Comparison of ENCODE assay signal across 9 cellular contexts in genomic region chr20:26209171-26209941, GRCh38.
DNase-seq lines count a peak whose midpoint lies in the region; ATAC-seq, FAIRE-seq and TF ChIP-seq lines count a peak whose summit lies in the region.
"Had no signal": no experiment of that assay in that cellular context is flagged by ENCODE, and none has a peak within 500 bp of the region (broad histone marks: within the 10 kb centered on the region; RNA-seq: fewer than 3 reads in every experiment).

No MANE protein-coding gene starts in this region.

- no peak overlapping the region for H2BK5ac ChIP-seq in H1 (ENCODE audit: low read depth, low read length)

- H3K79me1 ChIP-seq in H1 (ENCODE audit: low read depth, low read length) = no peaks in the 10 kb centered on the region

- H3K9ac ChIP-seq in ES-I3 (ENCODE audit: low read depth, low read length) = peak overlapping the region; percentile 63; the same call in 1 of the 2 replicates
- H3K9ac ChIP-seq in H1 (replicated peaks in 1 of 4; ENCODE audit: extremely low read depth in 1 of 4, low read depth in 3 of 4, low read length in 3 of 4) = no peak overlapping the region

- H3K4me3 Mint-ChIP-seq in activated CD4-positive, alpha-beta T cell treated with anti-CD3 and anti-CD28 coated beads, Interleukin-2, amount 10 ng/mL, durations not matched to agents 7 days and 5 days = peak overlapping the region; percentile 31
- H3K4me3 Mint-ChIP-seq in progenitor cell of endocrine pancreas (ENCODE audit: low read depth) = peak overlapping the region; percentile 20

- H3K4me1 Mint-ChIP-seq in activated CD4-positive, alpha-beta T cell treated with anti-CD3 and anti-CD28 coated beads, Interleukin-2, amount 10 ng/mL, durations not matched to agents 7 days and 5 days = peaks cover 7% of the 10 kb centered on the region
- peaks cover 2% of the 10 kb centered on the region for H3K4me1 Mint-ChIP-seq in progenitor cell of endocrine pancreas (ENCODE audit: low read depth)

- no peak overlapping the region for H2BK120ac ChIP-seq in H1 (replicated peaks; ENCODE audit: low read depth, low read length)

- no peak overlapping the region for H2BK12ac ChIP-seq in H1 (ENCODE audit: low read depth, low read length)

- no peak overlapping the region for H4K91ac ChIP-seq in H1 (replicated peaks; ENCODE audit: insufficient read length, low read length)

- no peak overlapping the region for H3K27ac ChIP-seq in H1 (ENCODE audit: low read depth, low read length)
- H3K27ac ChIP-seq in body of pancreas = no peak overlapping the region

- no peak overlapping the region for H2AK5ac ChIP-seq in H1 (ENCODE audit: low read depth, low read length)

- H3K4me1 ChIP-seq in ES-I3 (ENCODE audit: insufficient read depth, low read length) = no peaks in the 10 kb centered on the region
- H3K4me1 ChIP-seq in H1 (replicated peaks in 1 of 4; ENCODE audit: control insufficient read depth in 3 of 4, insufficient read depth in 4 of 4, low read length in 3 of 4) = peaks cover 0 to 3% (median 0%) of the 10 kb centered on the region in 4 experiments; a peak in 1 of 7 replicates
- H3K4me1 ChIP-seq in body of pancreas = peaks cover 18% of the 10 kb centered on the region

- no peak for DNase-seq in activated CD4-positive, alpha-beta T cell treated with anti-CD3 and anti-CD28 coated beads, Interleukin-2, amount 10 ng/mL, durations not matched to agents 7 days and 5 days
- DNase-seq in H1 (ENCODE audit: low read depth in 1 of 2, low spot score in 2 of 2) (peak in 1 of 2 experiments; percentile 55), progenitor cell of endocrine pancreas (ENCODE audit: low spot score, unreplicated experiment) (no peak), body of pancreas (no peak), lower leg skin (ENCODE audit: low spot score in 2 of 2) (no peak), SIG-M5 (lab: John Stamatoyannopoulos, UW) (no peak)
- DNase-seq: NCI-H2029 treated with DMSO at 0.1 percent for 48 hours had no signal

- CTCF ChIA-PET in activated CD4-positive, alpha-beta T cell treated with anti-CD3 and anti-CD28 coated beads, Interleukin-2, amount 10 ng/mL, durations not matched to agents 7 days and 5 days (lab: Charles Lee) = no interaction called here
- CTCF ChIA-PET in H1 (lab: Charles Lee; ENCODE audit: partially characterized antibody) = no interaction called here

- TF ChIP-seq EP300 in H1 (IDR thresholded peaks at IDR 0.05; ENCODE audit: borderline replicate concordance in 1 of 2, low read depth in 2 of 2, low read length in 2 of 2) = no peak

- H3K9me3 ChIP-seq in ES-I3 (ENCODE audit: control insufficient read depth, insufficient read depth, low read length) = no peaks in the 10 kb centered on the region
- H3K9me3 ChIP-seq in H1 (ENCODE audit: insufficient read depth in 2 of 2, low read depth in 1 of 2, low read length in 1 of 2) = no peaks in the 10 kb centered on the region; a peak in 1 of 4 replicates
- H3K9me3 ChIP-seq in body of pancreas = no peaks in the 10 kb centered on the region

- H3K4me3 ChIP-seq in H1 (ENCODE audit: extremely low read depth in 1 of 4, insufficient read depth in 2 of 4, low read depth in 3 of 4, low read length in 4 of 4) (peak overlapping the region; percentile 17 to 63 (median 29); a peak in 6 of 8 replicates), body of pancreas (no peak overlapping the region), lower leg skin (ENCODE audit: low read depth, poor library complexity, severe bottlenecking) (no peak overlapping the region)

- peaks cover 0 to 2% of the 10 kb centered on the region in 2 experiments for H4K20me1 ChIP-seq in H1 (replicated peaks in 1 of 2; ENCODE audit: control insufficient read depth in 1 of 2, insufficient read depth in 2 of 2, low read length in 2 of 2)

- 11% methylated on average over 53 of the region's 88 CpGs; no CpG with 5 or more reads in 1 of the 2 experiments for WGBS in H1 (ENCODE audit: extremely low coverage in 1 of 2, insufficient coverage in 1 of 2, insufficient read length in 1 of 2, insufficient replicate concordance in 2 of 2, low coverage in 1 of 2, low lambda C conversion rate in 2 of 2, missing lambda C conversion rate in 1 of 2), 2 experiments
- 6 to 13% methylated on average over 16 to 88 of the region's 88 CpGs for WGBS in body of pancreas, 2 donors
- WGBS in lower leg skin, 2 donors = 17 to 19% methylated on average over 25 to 54 of the region's 88 CpGs

- H3K14ac ChIP-seq in H1 (ENCODE audit: insufficient read length) = no peak overlapping the region

- no peak for TF ChIP-seq CTCF in H1 (IDR thresholded peaks at IDR 0.05; ENCODE audit: control extremely low read depth in 1 of 3, insufficient read depth in 1 of 3, low read depth in 1 of 3, low read length in 3 of 3)
- TF ChIP-seq CTCF in progenitor cell of endocrine pancreas (IDR thresholded peaks at IDR 0.05; ENCODE audit: unreplicated experiment) = no peak
- no peak for TF ChIP-seq CTCF in body of pancreas (IDR thresholded peaks at IDR 0.05)
- no peak for TF ChIP-seq CTCF in lower leg skin (IDR thresholded peaks at IDR 0.05)

- H3K4ac ChIP-seq in H1 (replicated peaks; ENCODE audit: insufficient read length, low read depth, low read length) = no peak overlapping the region

- peaks cover 21% of the 10 kb centered on the region for H3K27me3 Mint-ChIP-seq in activated CD4-positive, alpha-beta T cell treated with anti-CD3 and anti-CD28 coated beads, Interleukin-2, amount 10 ng/mL, durations not matched to agents 7 days and 5 days
- peaks cover 61% of the 10 kb centered on the region for H3K27me3 Mint-ChIP-seq in progenitor cell of endocrine pancreas

- H3K56ac ChIP-seq in H1 (replicated peaks; ENCODE audit: insufficient read length, low read depth, low read length) = no peak overlapping the region

- no peak overlapping the region for H3K18ac ChIP-seq in H1 (ENCODE audit: extremely low read depth, low read length)

- TF ChIP-seq POLR2A in H1 (IDR thresholded peaks at IDR 0.05; ENCODE audit: control extremely low read depth in 1 of 2, low read depth in 2 of 2, low read length in 2 of 2) = no peak
- no peak for TF ChIP-seq POLR2A in body of pancreas (IDR thresholded peaks at IDR 0.05)
- no peak for TF ChIP-seq POLR2A in lower leg skin (IDR thresholded peaks at IDR 0.05)

- H2BK15ac ChIP-seq in H1 (ENCODE audit: low read length) = no peak overlapping the region

- peaks cover 12% of the 10 kb centered on the region; the same call in 1 of the 2 replicates for H3K23me2 ChIP-seq in H1 (ENCODE audit: low read depth, low read length)

- H3K36me3 ChIP-seq in ES-I3 (ENCODE audit: insufficient read depth, low read length) (no peaks in the 10 kb centered on the region), H1 (ENCODE audit: control insufficient read depth in 2 of 4, insufficient read depth in 4 of 4, low read length in 3 of 4) (no peaks in the 10 kb centered on the region; a peak in 1 of 8 replicates), body of pancreas (replicated peaks in 1 of 2; ENCODE audit: insufficient read depth in 1 of 2, low read depth in 2 of 2) (no peaks in the 10 kb centered on the region)

- H3K27ac Mint-ChIP-seq in activated CD4-positive, alpha-beta T cell treated with anti-CD3 and anti-CD28 coated beads, Interleukin-2, amount 10 ng/mL, durations not matched to agents 7 days and 5 days = no peak overlapping the region
- H3K27ac Mint-ChIP-seq in progenitor cell of endocrine pancreas = no peak overlapping the region

- intact Hi-C loops in body of pancreas (cut with DNase I) = no loop called here
- intact Hi-C loops in lower leg skin (cut with DNase I; ENCODE audit: low total_unique reads) = no loop called here

- no peak for TF ChIP-seq RAD21 in H1 (IDR thresholded peaks at IDR 0.05 in 1 of 2, conservative IDR thresholded peaks at IDR 0.05 in 1 of 2; ENCODE audit: low read depth in 2 of 2, low read length in 2 of 2)

- no peak overlapping the region for H4K5ac ChIP-seq in H1 (ENCODE audit: insufficient read length, low read depth, low read length)

- FAIRE-seq in H1 (lab: Jason Lieb, UNC) = peak; percentile 100

- H2BK20ac ChIP-seq in H1 (ENCODE audit: low read length) = no peak overlapping the region

- no peak overlapping the region for H2AFZ ChIP-seq in H1 (ENCODE audit: low read length)

- peak overlapping the region; percentile 58 to 74 for H3K4me2 ChIP-seq in H1 (ENCODE audit: insufficient read depth in 1 of 2, low read depth in 2 of 2, low read length in 2 of 2)

- H3K79me2 ChIP-seq in H1 (ENCODE audit: control insufficient read depth in 1 of 2, insufficient read depth in 2 of 2, low read length in 2 of 2) = no peaks in the 10 kb centered on the region

- peaks cover 2% of the 10 kb centered on the region for H3K9me3 Mint-ChIP-seq in activated CD4-positive, alpha-beta T cell treated with anti-CD3 and anti-CD28 coated beads, Interleukin-2, amount 10 ng/mL, durations not matched to agents 7 days and 5 days
- H3K9me3 Mint-ChIP-seq in progenitor cell of endocrine pancreas (ENCODE audit: low read depth) = no peaks in the 10 kb centered on the region

- ATAC-seq in GM21576 (IDR thresholded peaks at IDR 0.05; ENCODE audit: unreplicated experiment) (no peak), body of pancreas (no peak)

- H3K36me3 Mint-ChIP-seq in activated CD4-positive, alpha-beta T cell treated with anti-CD3 and anti-CD28 coated beads, Interleukin-2, amount 10 ng/mL, durations not matched to agents 7 days and 5 days (ENCODE audit: low read depth) = peaks cover 3% of the 10 kb centered on the region
- no peaks in the 10 kb centered on the region for H3K36me3 Mint-ChIP-seq in progenitor cell of endocrine pancreas (ENCODE audit: insufficient read depth)

- POLR2A ChIA-PET in activated CD4-positive, alpha-beta T cell treated with anti-CD3 and anti-CD28 coated beads, Interleukin-2, amount 10 ng/mL, durations not matched to agents 7 days and 5 days (lab: Charles Lee) = no interaction called here
- POLR2A ChIA-PET in H1 (lab: Charles Lee; ENCODE audit: partially characterized antibody) = no interaction called here

- H3K27me3 ChIP-seq in H1 (replicated peaks in 1 of 4; ENCODE audit: control insufficient read depth in 3 of 4, extremely low read depth in 1 of 4, insufficient read depth in 3 of 4, low read length in 3 of 4) = peaks cover 11 to 33% (median 23%) of the 10 kb centered on the region in 4 experiments
- peaks cover 0 to 19% of the 10 kb centered on the region in 2 donors for H3K27me3 ChIP-seq in body of pancreas

- H3K23ac ChIP-seq in H1 (ENCODE audit: insufficient read length) = no peak overlapping the region

- no peak overlapping the region for H4K8ac ChIP-seq in H1 (ENCODE audit: extremely low read depth, insufficient read depth, low read length)

TF ChIP-seq in H1, 55 proteins besides CTCF, POLR2A, EP300 and RAD21:
- TF ChIP-seq EZH2 (IDR thresholded peaks at IDR 0.05; ENCODE audit: low read depth, low read length, severe bottlenecking) (peak; percentile 58), TBP (IDR thresholded peaks at IDR 0.05; ENCODE audit: low read depth, low read length) (no peak), SUZ12 (IDR thresholded peaks at IDR 0.05; ENCODE audit: low read length) (peak; percentile 11), KDM4A (IDR thresholded peaks at IDR 0.05; ENCODE audit: low read depth, low read length, severe bottlenecking) (peak; percentile 93)

Comparison
In these comparisons a context has a peak if more than half of its experiments do, and no peak if none do; other contexts are left out.
1. H3K4me3 ChIP-seq: peak in H1 (4 of 4); none in body of pancreas (0 of 2) and lower leg skin (single experiment).